Comparison of ENCODE assay signal across 8 cellular contexts in the genomic region with DNA sequence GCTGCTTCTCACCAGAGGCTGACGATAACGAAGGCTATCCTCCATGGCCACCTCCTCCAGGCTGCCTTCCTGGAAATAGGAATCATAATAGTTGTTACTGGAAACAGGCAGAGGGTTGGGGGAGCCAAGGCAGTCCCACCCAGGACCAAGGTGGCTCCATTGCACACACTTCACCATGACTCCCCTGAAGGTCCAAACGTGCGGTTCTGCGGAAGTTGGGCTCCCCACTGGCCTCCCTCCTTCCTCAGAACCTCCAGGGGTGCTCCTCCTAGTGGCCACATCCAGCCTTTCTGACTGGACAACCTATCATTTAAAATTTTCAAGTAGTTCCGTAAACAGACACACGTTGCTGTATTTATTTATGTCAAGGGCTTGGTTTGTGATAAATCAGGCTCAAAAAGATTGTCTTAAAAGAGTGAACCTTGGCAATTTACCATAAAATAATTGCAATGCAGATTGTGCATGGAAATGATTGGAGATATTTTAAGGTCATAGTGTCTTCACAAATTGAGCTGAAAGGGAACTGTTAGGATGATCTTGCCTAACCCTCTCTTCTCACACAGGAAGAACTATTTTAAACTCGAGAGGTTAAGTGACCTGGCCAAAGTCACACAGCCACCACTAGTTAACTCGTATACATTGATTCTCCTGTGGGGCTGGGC. TPM values are rescaled to one million over a fixed set of nuclear protein-coding genes. Genes with fewer than 3 reads are reported as not detected.
A peak's percentile ranks its signal among the peaks of the same experiment; 100 is the strongest.
DNase-seq lines count a peak whose midpoint lies in the region; ATAC-seq and TF ChIP-seq lines count a peak whose summit lies in the region.

No MANE protein-coding gene starts in this region.

- TF ChIP-seq CTCF in hepatocyte (IDR thresholded peaks at IDR 0.05; ENCODE audit: poor library complexity), result peak; percentile 67

- peak overlapping the region; percentile 12 for H3K4me3 Mint-ChIP-seq in activated naive CD8-positive, alpha-beta T cell treated with anti-CD3 and anti-CD28 coated beads, Interleukin-2, amount 10 ng/mL, durations not matched to agents 7 days and 5 days

- POLR2A ChIA-PET in activated naive CD8-positive, alpha-beta T cell treated with anti-CD3 and anti-CD28 coated beads, Interleukin-2, amount 10 ng/mL, durations not matched to agents 7 days and 5 days (lab: Charles Lee), result no interaction called here

- peak overlapping the region; percentile 45 for H3K4me3 ChIP-seq in HUES64 (ENCODE audit: low read length)
- H3K4me3 ChIP-seq in hepatocyte, result no peak overlapping the region
- peak overlapping the region; percentile 55 for H3K4me3 ChIP-seq in skeletal muscle cell (ENCODE audit: low read depth, low read length)

- H2AFZ ChIP-seq in hepatocyte, result peak overlapping the region; percentile 99

- peak overlapping the region; percentile 84 for H3K27ac ChIP-seq in HUES64 (ENCODE audit: low read depth, low read length)
- H3K27ac ChIP-seq in hepatocyte, result peak overlapping the region; percentile 97

- no peaks in the 10 kb centered on the region for H3K27me3 ChIP-seq in HUES64 (ENCODE audit: insufficient read depth, low read length)
- H3K27me3 ChIP-seq in hepatocyte, result no peaks in the 10 kb centered on the region

- ATAC-seq in activated naive CD8-positive, alpha-beta T cell treated with anti-CD3 and anti-CD28 coated beads, Interleukin-2, amount 10 ng/mL, durations not matched to agents 7 days and 5 days (ENCODE audit: low read depth), result no peak
- no peak for ATAC-seq in HG03342 (IDR thresholded peaks at IDR 0.05; ENCODE audit: unreplicated experiment)
- ATAC-seq in GM18907 (IDR thresholded peaks at IDR 0.05; ENCODE audit: unreplicated experiment), result no peak

- H3K4me1 ChIP-seq in HUES64 (ENCODE audit: insufficient read depth, low read length) (peaks cover 37% of the 10 kb centered on the region), hepatocyte (ENCODE audit: insufficient read depth) (peaks cover 39% of the 10 kb centered on the region)

- DNase-seq in COLO829 (ENCODE audit: low spot score), result peak; percentile 78
- peak; percentile 43 to 63 for DNase-seq in SHP77 (lab: John Stamatoyannopoulos, UW)
- DNase-seq in activated naive CD8-positive, alpha-beta T cell treated with anti-CD3 and anti-CD28 coated beads, Interleukin-2, amount 10 ng/mL, durations not matched to agents 7 days and 5 days, result peak; percentile 41
- DNase-seq in hepatocyte (ENCODE audit: low spot score), result peak; percentile 65
- no peak for DNase-seq in skeletal muscle cell (ENCODE audit: low read depth)

- H3K36me3 Mint-ChIP-seq in activated naive CD8-positive, alpha-beta T cell treated with anti-CD3 and anti-CD28 coated beads, Interleukin-2, amount 10 ng/mL, durations not matched to agents 7 days and 5 days, result no peaks in the 10 kb centered on the region

- H3K9me3 Mint-ChIP-seq in activated naive CD8-positive, alpha-beta T cell treated with anti-CD3 and anti-CD28 coated beads, Interleukin-2, amount 10 ng/mL, durations not matched to agents 7 days and 5 days, result no peaks in the 10 kb centered on the region

- no peak overlapping the region for H3K27ac Mint-ChIP-seq in activated naive CD8-positive, alpha-beta T cell treated with anti-CD3 and anti-CD28 coated beads, Interleukin-2, amount 10 ng/mL, durations not matched to agents 7 days and 5 days

- H3K36me3 ChIP-seq in HUES64 (ENCODE audit: insufficient read depth, low read length), result peaks cover 6% of the 10 kb centered on the region
- H3K36me3 ChIP-seq in hepatocyte (replicated peaks; ENCODE audit: insufficient read depth, low read depth), result no peaks in the 10 kb centered on the region

- peak overlapping the region; percentile 97 for H3K4me2 ChIP-seq in hepatocyte

- peaks cover 3% of the 10 kb centered on the region for H3K79me2 ChIP-seq in hepatocyte

- H3K4me1 Mint-ChIP-seq in activated naive CD8-positive, alpha-beta T cell treated with anti-CD3 and anti-CD28 coated beads, Interleukin-2, amount 10 ng/mL, durations not matched to agents 7 days and 5 days, result peaks cover 38% of the 10 kb centered on the region

- H3K27me3 Mint-ChIP-seq in activated naive CD8-positive, alpha-beta T cell treated with anti-CD3 and anti-CD28 coated beads, Interleukin-2, amount 10 ng/mL, durations not matched to agents 7 days and 5 days, result peaks cover 21% of the 10 kb centered on the region

- peak overlapping the region; percentile 61 for H3K9ac ChIP-seq in HUES64 (ENCODE audit: low read depth, low read length)

- no peaks in the 10 kb centered on the region for H4K20me1 ChIP-seq in hepatocyte (ENCODE audit: insufficient read depth, poor library complexity, severe bottlenecking)

- H3K9me2 ChIP-seq in hepatocyte (replicated peaks; ENCODE audit: insufficient read depth), result no peaks in the 10 kb centered on the region

- WGBS in HUES64, result 72% methylated on average over 9 of the region's 9 CpGs
- WGBS in hepatocyte (ENCODE audit: low lambda C conversion rate, missing lambda C conversion rate), result 43% methylated on average over 9 of the region's 9 CpGs

- H3K9me3 ChIP-seq in HUES64 (ENCODE audit: insufficient read depth, low read depth, low read length) (no peaks in the 10 kb centered on the region), hepatocyte (ENCODE audit: low read depth) (no peaks in the 10 kb centered on the region)

RNA-seq across cellular contexts. Expression of gene TCN2, which starts 1.4 kb away (rescaled TPM):
- 40.7 TPM for polyA plus RNA-seq in HUES64 (2013, experiment 1 of 2)
- 47.7 TPM for polyA plus RNA-seq in HUES64 (2013, experiment 2 of 2)
- total RNA-seq in activated naive CD8-positive, alpha-beta T cell treated with anti-CD3 and anti-CD28 coated beads, Interleukin-2, amount 10 ng/mL, durations not matched to agents 7 days and 5 days, result under 1 TPM; 0.28 to 0.94 TPM
- 26.2 and 28.8 TPM in 2 replicates for total RNA-seq in hepatocyte
- 35.5 and 39.3 TPM in 2 replicates for polyA plus RNA-seq in hepatocyte

RNA-seq across cellular contexts. Expression of gene PES1, which starts 13.9 kb away (rescaled TPM):
- polyA plus RNA-seq in HUES64 (2013, experiment 1 of 2), result 89.2 TPM
- polyA plus RNA-seq in HUES64 (2013, experiment 2 of 2), result 75.0 TPM
- total RNA-seq in activated naive CD8-positive, alpha-beta T cell treated with anti-CD3 and anti-CD28 coated beads, Interleukin-2, amount 10 ng/mL, durations not matched to agents 7 days and 5 days, result 10 to 100 TPM; 51.2 to 57.1 TPM
- 42.4 and 45.8 TPM in 2 replicates for total RNA-seq in hepatocyte
- 54.7 and 59.5 TPM in 2 replicates for polyA plus RNA-seq in hepatocyte

RNA-seq across cellular contexts. Expression of gene SLC35E4, which starts 30.0 kb away (rescaled TPM):
- polyA plus RNA-seq in HUES64 (2013, experiment 1 of 2), result 3.3 TPM
- polyA plus RNA-seq in HUES64 (2013, experiment 2 of 2), result 2.6 TPM
- 1 to 10 TPM; 1.5 to 2.4 TPM for total RNA-seq in activated naive CD8-positive, alpha-beta T cell treated with anti-CD3 and anti-CD28 coated beads, Interleukin-2, amount 10 ng/mL, durations not matched to agents 7 days and 5 days
- 1.4 and 3.1 TPM in 2 replicates for total RNA-seq in hepatocyte
- polyA plus RNA-seq in hepatocyte, result 5.5 and 5.8 TPM in 2 replicates

RNA-seq across cellular contexts. Expression of gene GAL3ST1, which starts 31.1 kb away (rescaled TPM):
- polyA plus RNA-seq in HUES64 (2013, experiment 1 of 2), result 6.3 TPM
- polyA plus RNA-seq in HUES64 (2013, experiment 2 of 2), result 10.3 TPM
- under 1 TPM; 0.44 to 0.68 TPM for total RNA-seq in activated naive CD8-positive, alpha-beta T cell treated with anti-CD3 and anti-CD28 coated beads, Interleukin-2, amount 10 ng/mL, durations not matched to agents 7 days and 5 days
- total RNA-seq in hepatocyte, result 11.4 and 13.0 TPM in 2 replicates
- polyA plus RNA-seq in hepatocyte, result 17.1 and 25.5 TPM in 2 replicates

RNA-seq across cellular contexts. Expression of gene SEC14L6, which starts 59.0 kb away (rescaled TPM):
- 0.95 TPM for polyA plus RNA-seq in HUES64 (2013, experiment 1 of 2)
- polyA plus RNA-seq in HUES64 (2013, experiment 2 of 2), result 0.95 TPM
- under 1 TPM in 1 of 2 experiments, not detected in 1; 0.08 TPM for total RNA-seq in activated naive CD8-positive, alpha-beta T cell treated with anti-CD3 and anti-CD28 coated beads, Interleukin-2, amount 10 ng/mL, durations not matched to agents 7 days and 5 days
- total RNA-seq in hepatocyte, result 0.07 and 0.36 TPM in 2 replicates
- 0.39 TPM in 1 of 2 replicates, not detected in the other for polyA plus RNA-seq in hepatocyte

Comparison
In these comparisons a context has a peak if more than half of its experiments do, and no peak if none do; other contexts are left out.
1. RNA of gene TCN2, which starts 1.4 kb away (total RNA-seq): 26.2 to 28.8 TPM in hepatocyte; 0.28 to 0.94 TPM in activated naive CD8-positive, alpha-beta T cell treated with anti-CD3 and anti-CD28 coated beads, Interleukin-2, amount 10 ng/mL, durations not matched to agents 7 days and 5 days; every median in the first group is over 10 times any median in the second.